Comparison of ENCODE assay signal across 15 cellular contexts in genomic region chr6:31351734-31352496, GRCh38. TPM values are rescaled to one million over a fixed set of nuclear protein-coding genes. Genes with fewer than 3 reads are reported as not detected.
DNase-seq lines count a peak whose midpoint lies in the region; ATAC-seq, FAIRE-seq and TF ChIP-seq lines count a peak whose summit lies in the region.
"Had no signal": no experiment of that assay in that cellular context is flagged by ENCODE, and none has a peak within 500 bp of the region (broad histone marks: within the 10 kb centered on the region; RNA-seq: fewer than 3 reads in every experiment).

No MANE protein-coding gene starts in this region.

- peak overlapping the region; percentile 78 for H3K27ac Mint-ChIP-seq in T-helper 1 cell treated with Interleukin-12 subunit alpha and Interleukin-12 subunit beta and Interleukin-4 antibody, amounts not matched to agents 30 μg/mL and 1 μg/mL, for 36 hours
- H3K27ac Mint-ChIP-seq in stimulated activated memory B cell treated with anti-CD40 and anti-IgM and Interleukin-4, amounts not matched to agents 10 μg/mL and 1 μg/mL and 100 μg/mL, for 72 hours = peak overlapping the region; percentile 41
- H3K27ac Mint-ChIP-seq: mesothelial cell of epicardium had no signal

- H3K4me1 ChIP-seq in GM12878 (ENCODE audit: control insufficient read depth, insufficient read depth, low read length) = peaks cover 14% of the 10 kb centered on the region

- H3K4me1 Mint-ChIP-seq in T-helper 1 cell treated with Interleukin-12 subunit alpha and Interleukin-12 subunit beta and Interleukin-4 antibody, amounts not matched to agents 30 μg/mL and 1 μg/mL, for 36 hours (ENCODE audit: low read depth) = peaks cover 36% of the 10 kb centered on the region
- peaks cover 61% of the 10 kb centered on the region for H3K4me1 Mint-ChIP-seq in stimulated activated memory B cell treated with anti-CD40 and anti-IgM and Interleukin-4, amounts not matched to agents 10 μg/mL and 1 μg/mL and 100 μg/mL, for 72 hours
- H3K4me1 Mint-ChIP-seq: mesothelial cell of epicardium had no signal

- FAIRE-seq in GM12878 (lab: Jason Lieb, UNC) = no peak
- FAIRE-seq: endometrium had no signal

- H3K79me2 ChIP-seq in GM12878 (ENCODE audit: control insufficient read depth, insufficient read depth, low read length) = peaks cover 28% of the 10 kb centered on the region

- intact Hi-C loops in GM12878 (cut with micrococcal nuclease; ENCODE audit: unreplicated experiment) = no loop called here

- RAD21 ChIA-PET in GM12878 (lab: Charles Lee; ENCODE audit: unreplicated experiment) = interaction anchor here (0.6 kb wide), 1 partner anchor 143 kb away, joined by 4 read pairs; no protein-coding TSS in a partner anchor

- WGBS in GM12878 (ENCODE audit: insufficient coverage, insufficient replicate concordance, low lambda C conversion rate, missing lambda C conversion rate) = 32% methylated on average over 6 of the region's 6 CpGs

- peaks cover 46% of the 10 kb centered on the region for H3K36me3 Mint-ChIP-seq in T-helper 1 cell treated with Interleukin-12 subunit alpha and Interleukin-12 subunit beta and Interleukin-4 antibody, amounts not matched to agents 30 μg/mL and 1 μg/mL, for 36 hours (ENCODE audit: low read depth)
- H3K36me3 Mint-ChIP-seq in stimulated activated memory B cell treated with anti-CD40 and anti-IgM and Interleukin-4, amounts not matched to agents 10 μg/mL and 1 μg/mL and 100 μg/mL, for 72 hours = peaks cover 48% of the 10 kb centered on the region
- H3K36me3 Mint-ChIP-seq: mesothelial cell of epicardium had no signal

- peak overlapping the region; percentile 95 for H3K4me3 Mint-ChIP-seq in T-helper 1 cell treated with Interleukin-12 subunit alpha and Interleukin-12 subunit beta and Interleukin-4 antibody, amounts not matched to agents 30 μg/mL and 1 μg/mL, for 36 hours
- H3K4me3 Mint-ChIP-seq in stimulated activated memory B cell treated with anti-CD40 and anti-IgM and Interleukin-4, amounts not matched to agents 10 μg/mL and 1 μg/mL and 100 μg/mL, for 72 hours = peak overlapping the region; percentile 93
- H3K4me3 Mint-ChIP-seq: mesothelial cell of epicardium had no signal

- no peak for TF ChIP-seq EP300 in GM12878 (IDR thresholded peaks at IDR 0.05; ENCODE audit: borderline replicate concordance in 1 of 2, control insufficient read depth in 1 of 2, low read depth in 2 of 2, low read length in 2 of 2)

- H3K27ac ChIP-seq in GM12878 (ENCODE audit: control insufficient read depth, insufficient read depth) = no peak overlapping the region
- H3K27ac ChIP-seq: gastroesophageal sphincter had no signal

- H4K20me1 ChIP-seq in GM12878 (ENCODE audit: control insufficient read depth, insufficient read depth) = peaks cover 20% of the 10 kb centered on the region

- POLR2A ChIA-PET in GM12878 (lab: Charles Lee) = interaction anchor here (0.6 kb wide), 1 partner anchor 301 kb away, joined by 3 read pairs; no protein-coding TSS in a partner anchor

- no TSS peak for BruUV-seq in GM12878 (replicated peaks; lab: Mats Ljungman, UMichigan)

- H2AFZ ChIP-seq in GM12878 (ENCODE audit: control insufficient read depth, low read depth, low read length) = no peak overlapping the region

- no peak for TF ChIP-seq RAD21 in GM12878 (IDR thresholded peaks at IDR 0.05; ENCODE audit: insufficient read depth, low read depth, low read length)

- H3K4me3 ChIP-seq in GM12878 = no peak overlapping the region
- H3K4me3 ChIP-seq: gastroesophageal sphincter had no signal

- CTCF ChIA-PET in GM12878 (lab: Yijun Ruan, JAX) = interaction anchor here (0.7 to 2.2 kb wide), 2 partner anchors 15 to 90 kb away, joined by 3 to 6 read pairs; no protein-coding TSS in a partner anchor

- no peak for TF ChIP-seq CTCF in GM12878 (IDR thresholded peaks at IDR 0.05 in 2 of 3, conservative IDR thresholded peaks at IDR 0.05 in 1 of 3; ENCODE audit: control insufficient read depth in 2 of 3, extremely low read depth in 1 of 3, insufficient read depth in 1 of 3, low read depth in 3 of 3, low read length in 3 of 3)

- H3K4me2 ChIP-seq in GM12878 (ENCODE audit: control insufficient read depth, insufficient read depth) = no peak overlapping the region

- peaks cover 15 to 26% of the 10 kb centered on the region in 2 experiments for H3K36me3 ChIP-seq in GM12878 (ENCODE audit: control insufficient read depth in 2 of 2, insufficient read depth in 2 of 2, low read length in 1 of 2)

- no peaks in the 10 kb centered on the region for H3K9me3 Mint-ChIP-seq in T-helper 1 cell treated with Interleukin-12 subunit alpha and Interleukin-12 subunit beta and Interleukin-4 antibody, amounts not matched to agents 30 μg/mL and 1 μg/mL, for 36 hours
- H3K9me3 Mint-ChIP-seq in stimulated activated memory B cell treated with anti-CD40 and anti-IgM and Interleukin-4, amounts not matched to agents 10 μg/mL and 1 μg/mL and 100 μg/mL, for 72 hours = no peaks in the 10 kb centered on the region
- H3K9me3 Mint-ChIP-seq: mesothelial cell of epicardium had no signal

- H3K27me3 Mint-ChIP-seq in T-helper 1 cell treated with Interleukin-12 subunit alpha and Interleukin-12 subunit beta and Interleukin-4 antibody, amounts not matched to agents 30 μg/mL and 1 μg/mL, for 36 hours (ENCODE audit: low read depth) = peaks cover 2% of the 10 kb centered on the region
- no peaks in the 10 kb centered on the region for H3K27me3 Mint-ChIP-seq in stimulated activated memory B cell treated with anti-CD40 and anti-IgM and Interleukin-4, amounts not matched to agents 10 μg/mL and 1 μg/mL and 100 μg/mL, for 72 hours

- H3K9me3 ChIP-seq in GM12878 (replicated peaks; ENCODE audit: control insufficient read depth, insufficient read depth, low read length) = no peaks in the 10 kb centered on the region; the same call in 2 of the 3 replicates
- H3K9me3 ChIP-seq: gastroesophageal sphincter had no signal

- in situ Hi-C loops in GM12878 (cut with MboI) = loop anchor here (5.0 kb wide), 1 partner anchor 85 kb away; no protein-coding TSS in a partner anchor

- peak; percentile 22 for ATAC-seq in GM12878
- peak; percentile 46 for ATAC-seq in stimulated activated memory B cell treated with anti-CD40 and anti-IgM and Interleukin-4, amounts not matched to agents 10 μg/mL and 1 μg/mL and 100 μg/mL, for 72 hours
- no peak for ATAC-seq in HG03439 (IDR thresholded peaks at IDR 0.05; ENCODE audit: unreplicated experiment)
- ATAC-seq: gastroesophageal sphincter had no signal

- H3K27me3 ChIP-seq in GM12878 (replicated peaks in 1 of 2; ENCODE audit: control insufficient read depth in 2 of 2, insufficient read depth in 2 of 2, low read length in 1 of 2) = no peaks in the 10 kb centered on the region
- H3K27me3 ChIP-seq: gastroesophageal sphincter had no signal

- peak; percentile 47; the same call in 1 of the 2 replicates for TF ChIP-seq POLR2A in GM12878 (IDR thresholded peaks at IDR 0.05; ENCODE audit: low read depth, low read length)

- peak; percentile 69 for DNase-seq in activated effector memory CD4-positive, alpha-beta T cell treated with anti-CD3 and anti-CD28 coated beads, Interleukin-2, amount 50 U/mL, for 16 hours
- no peak for DNase-seq in activated effector memory CD4-positive, alpha-beta T cell treated with Interleukin-2 at 50 U/mL for 16 hours
- DNase-seq in GM12878 (ENCODE audit: low read depth, low spot score) (no peak), DMS153 (lab: John Stamatoyannopoulos, UW) (no peak), GM19238 (ENCODE audit: insufficient read length, low spot score) (no peak)
- DNase-seq: caudate nucleus, HCEC 1CT, IMR-90, NCI-H1417 had no signal

- H3K9ac ChIP-seq in GM12878 (ENCODE audit: control insufficient read depth, insufficient read depth, low read length) = no peak overlapping the region

- SMC1A ChIA-PET in GM12878 (lab: Charles Lee; ENCODE audit: uncharacterized antibody, unreplicated experiment) = interaction anchor here (0.6 to 0.7 kb wide), 3 partner anchors 75 to 109 kb away, joined by 3 read pairs; no protein-coding TSS in a partner anchor

TF ChIP-seq in GM12878, 131 proteins besides CTCF, POLR2A, EP300 and RAD21 (continues in another document):
- 0 out of 2 replicates have a peak, but pooled peaks have one; percentile 30 for TF ChIP-seq BCL11A (IDR thresholded peaks at IDR 0.05; ENCODE audit: low read depth, low read length)

RNA-seq across cellular contexts. Expression of gene HLA-B, which starts 5.1 kb away (rescaled TPM):
- 2,210 and 2,286 TPM in 2 replicates for total RNA-seq in GM12878 (2013; cell fraction: nucleolus; rRNA removed)
- 3,342 and 3,485 TPM in 2 replicates for total RNA-seq in GM12878 (2014; rRNA removed)
- 2,610 and 2,649 TPM in 2 replicates for total RNA-seq in GM12878 (2014; rRNA removed; fragmentation: Illumina TruSeq; extraction: Trizol)
- 3,333 and 3,502 TPM in 2 replicates for total RNA-seq in GM12878 (2021)
- 2,375 TPM for polyA plus RNA-seq in GM12878 (2011; ENCODE audit: low read depth)
- 3,153 and 5,128 TPM in 2 replicates for polyA plus RNA-seq in GM12878 (2011; rRNA removed)
- polyA plus RNA-seq in GM12878 (2011; cell fraction: cytosol; rRNA removed) = 3,568 and 5,770 TPM in 2 replicates
- 5,720 and 8,463 TPM in 2 replicates for polyA plus RNA-seq in GM12878 (2011; cell fraction: nucleus; rRNA removed)
- 3,427 and 3,948 TPM in 2 replicates for polyA plus RNA-seq in GM12878 (2012)
- 1,989 and 2,110 TPM in 2 replicates for polyA plus RNA-seq in GM12878 (2014; fragmentation: Illumina TruSeq; extraction: Trizol)
- 1,000 to 10,000 TPM in 1 of 2 experiments, 100 to 1,000 TPM in 1; 820 to 1,780 TPM for polyA plus RNA-seq in GM12878 (2014; fragmentation: Nextera tagmentation; extraction: Ambion mirVana)
- 3,468 and 4,014 TPM in 2 replicates for polyA plus RNA-seq in GM12878 (2014; rRNA removed)
- polyA plus RNA-seq in GM12878 (2016; fragmentation: Nextera tagmentation; extraction: Ambion mirVana) = 1,000 to 10,000 TPM; 3,407 to 3,656 TPM
- polyA minus RNA-seq in GM12878 (2011; rRNA and poly(A)+ RNA removed) = 1,902 and 3,270 TPM in 2 replicates
- 1,058 and 1,080 TPM in 2 replicates for polyA minus RNA-seq in GM12878 (2011; cell fraction: cytosol; rRNA and poly(A)+ RNA removed)
- 1,332 and 1,398 TPM in 2 replicates for polyA minus RNA-seq in GM12878 (2011; cell fraction: nucleus; rRNA and poly(A)+ RNA removed)

RNA-seq across cellular contexts. Expression of gene MICA, which starts 51.5 kb away (rescaled TPM):
- 4.9 and 6.3 TPM in 2 replicates for total RNA-seq in GM12878 (2013; cell fraction: nucleolus; rRNA removed)
- total RNA-seq in GM12878 (2014; rRNA removed) = 8.1 and 9.0 TPM in 2 replicates
- 6.8 and 7.9 TPM in 2 replicates for total RNA-seq in GM12878 (2014; rRNA removed; fragmentation: Illumina TruSeq; extraction: Trizol)
- 7.1 and 7.6 TPM in 2 replicates for total RNA-seq in GM12878 (2021)
- polyA plus RNA-seq in GM12878 (2011; ENCODE audit: low read depth) = 4.6 TPM
- polyA plus RNA-seq in GM12878 (2011; rRNA removed) = 6.4 and 10.3 TPM in 2 replicates
- 11.6 and 12.0 TPM in 2 replicates for polyA plus RNA-seq in GM12878 (2011; cell fraction: cytosol; rRNA removed)
- 21.3 and 26.8 TPM in 2 replicates for polyA plus RNA-seq in GM12878 (2011; cell fraction: nucleus; rRNA removed)
- 5.4 and 7.9 TPM in 2 replicates for polyA plus RNA-seq in GM12878 (2012)
- 7.1 and 8.8 TPM in 2 replicates for polyA plus RNA-seq in GM12878 (2014; fragmentation: Illumina TruSeq; extraction: Trizol)
- polyA plus RNA-seq in GM12878 (2014; fragmentation: Nextera tagmentation; extraction: Ambion mirVana) = 1 to 10 TPM; 5.0 to 5.6 TPM
- polyA plus RNA-seq in GM12878 (2014; rRNA removed) = 9.9 and 10.5 TPM in 2 replicates
- polyA plus RNA-seq in GM12878 (2016; fragmentation: Nextera tagmentation; extraction: Ambion mirVana) = 1 to 10 TPM; 3.6 to 4.4 TPM
- 8.0 and 10.0 TPM in 2 replicates for polyA minus RNA-seq in GM12878 (2011; rRNA and poly(A)+ RNA removed)
- 2.0 and 2.7 TPM in 2 replicates for polyA minus RNA-seq in GM12878 (2011; cell fraction: cytosol; rRNA and poly(A)+ RNA removed)
- 4.4 and 9.0 TPM in 2 replicates for polyA minus RNA-seq in GM12878 (2011; cell fraction: nucleus; rRNA and poly(A)+ RNA removed)
